Comparison of ENCODE assay signal across 8 cellular contexts in the genomic region with DNA sequence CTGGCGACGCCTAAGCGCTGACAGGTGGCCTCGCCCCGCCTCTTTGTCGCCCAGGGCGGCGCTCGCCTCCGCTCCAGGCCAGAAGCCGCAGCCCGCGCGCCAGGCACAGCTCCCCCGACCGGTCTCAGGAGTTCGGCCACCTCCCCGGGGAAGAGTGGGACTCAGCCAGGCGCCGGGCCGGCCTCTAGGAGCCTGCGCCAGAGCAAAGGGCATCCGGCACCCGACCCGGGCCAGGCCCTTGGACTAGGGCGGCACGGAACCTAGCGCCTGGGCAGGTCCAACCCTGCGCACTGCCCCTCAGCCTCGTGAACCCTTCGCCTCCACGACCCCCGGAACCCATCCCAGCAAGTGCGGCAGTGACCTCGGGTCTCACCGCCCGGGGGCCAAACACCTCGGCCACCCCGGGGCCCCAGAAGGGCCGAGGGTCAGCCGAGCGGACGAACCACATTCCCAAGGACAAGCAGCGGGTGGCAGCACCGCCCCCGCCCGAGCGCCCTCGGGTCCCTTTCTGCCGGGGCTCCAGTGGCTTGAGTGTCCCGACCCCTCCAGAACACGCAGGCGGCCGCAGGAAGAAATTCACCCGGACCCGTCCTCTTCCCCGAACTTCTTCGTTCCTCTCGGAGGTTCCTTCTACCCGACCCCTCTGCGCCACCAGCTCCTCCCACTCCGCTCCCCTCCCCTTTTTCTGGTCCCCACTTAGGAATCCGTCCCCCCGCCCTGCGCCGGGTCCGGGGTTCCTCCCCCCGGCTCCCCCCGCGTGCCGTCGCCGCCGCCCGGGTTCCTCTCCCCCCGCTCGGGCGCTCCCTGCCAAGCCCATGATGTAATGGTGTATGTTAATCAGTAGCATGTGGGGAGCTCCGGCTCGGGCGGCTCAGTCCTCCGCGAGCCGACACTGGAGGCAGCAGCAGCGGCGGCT. TPM values are rescaled to one million over a fixed set of nuclear protein-coding genes. Genes with fewer than 3 reads are reported as not detected.
A peak's percentile ranks its signal among the peaks of the same experiment; 100 is the strongest.
DNase-seq lines count a peak whose midpoint lies in the region; ATAC-seq, FAIRE-seq and TF ChIP-seq lines count a peak whose summit lies in the region.

No MANE protein-coding gene starts in this region.

- H3K36me3 ChIP-seq in Panc1 (ENCODE audit: control insufficient read depth, insufficient read depth, low read length), result no peaks in the 10 kb centered on the region
- H3K36me3 ChIP-seq in stomach, result no peaks in the 10 kb centered on the region

- ATAC-seq in Panc1, result peak; percentile 72

- H3K4me1 ChIP-seq in Panc1 (ENCODE audit: control insufficient read depth, insufficient read depth, low read length) (peaks cover 19% of the 10 kb centered on the region), stomach (peaks cover 0 to 45% (median 37%) of the 10 kb centered on the region in 4 donors)

- H3K27me3 Mint-ChIP-seq in nephron (ENCODE audit: low read depth), result peaks cover 4% of the 10 kb centered on the region

- TF ChIP-seq EP300 in stomach (IDR thresholded peaks at IDR 0.05), result no peak

- no peak for TF ChIP-seq CTCF in D721Med (IDR thresholded peaks at IDR 0.05; ENCODE audit: insufficient read depth, missing control alignments)
- no peak for TF ChIP-seq CTCF in GM20000 (IDR thresholded peaks at IDR 0.05; ENCODE audit: extremely low read depth, missing control alignments)
- TF ChIP-seq CTCF in Panc1 (IDR thresholded peaks at IDR 0.05), result peak; percentile 45
- peak; percentile 17 for TF ChIP-seq CTCF in fibroblast of the aortic adventitia (IDR thresholded peaks at IDR 0.05; ENCODE audit: insufficient read depth, low read length)
- TF ChIP-seq CTCF in nephron (IDR thresholded peaks at IDR 0.05; ENCODE audit: unreplicated experiment in 3 of 3), result peak in 2 of 3 experiments; percentile 15 to 22
- peak in 5 of 7 experiments; percentile 3 to 23 (median 8) for TF ChIP-seq CTCF in stomach (IDR thresholded peaks at IDR 0.05)

- in situ Hi-C loops in Panc1 (cut with HindIII; ENCODE audit: low pct_unique_long_range_greater_than_20kb, low sequenced_read_pairs), result no loop called here

- H3K36me3 Mint-ChIP-seq in nephron (ENCODE audit: low read depth), result peaks cover 7% of the 10 kb centered on the region

- whole genome bisulfite sequencing in stomach, 5 donors, result 0 to 1% (median 1%) methylated on average over 48 to 86 of the region's 86 CpGs

- peak overlapping the region; percentile 48; the same call in 1 of the 2 replicates for H3K27ac ChIP-seq in Panc1 (ENCODE audit: low read length)
- peak overlapping the region; percentile 96 to 100 (median 99) for H3K27ac ChIP-seq in stomach

- peaks cover 27% of the 10 kb centered on the region for H3K4me1 Mint-ChIP-seq in nephron

- H3K9me3 ChIP-seq in Panc1 (ENCODE audit: control insufficient read depth, insufficient read depth, low read depth, low read length), result no peaks in the 10 kb centered on the region
- no peaks in the 10 kb centered on the region for H3K9me3 ChIP-seq in stomach

- DNase-seq in D721Med (ENCODE audit: insufficient read length, low spot score) (peak; percentile 58), GM20000 (ENCODE audit: low spot score) (peak; percentile 94), HPDE6-E6E7 (ENCODE audit: extremely low spot score) (peak; percentile 75), Panc1 (ENCODE audit: low read depth, low spot score) (no peak), fibroblast of the aortic adventitia (ENCODE audit: low read depth) (peak; percentile 89), stomach (peak; percentile 94)
- DNase-seq in activated effector memory CD4-positive, alpha-beta T cell treated with Interleukin-2 at 50 U/mL for 16 hours, result peak; percentile 72

- peak overlapping the region in 2 of 3 experiments; percentile 81 to 94 for H3K27ac Mint-ChIP-seq in nephron

- no peaks in the 10 kb centered on the region for H3K9me3 Mint-ChIP-seq in nephron

- H3K4me3 ChIP-seq in Panc1 (ENCODE audit: low read depth in 2 of 2, low read length in 2 of 2), result peak overlapping the region; percentile 64 to 79
- H3K4me3 ChIP-seq in fibroblast of the aortic adventitia (ENCODE audit: low read depth, low read length), result peak overlapping the region; percentile 80
- H3K4me3 ChIP-seq in stomach, result peak overlapping the region; percentile 73 to 81 (median 77)

- CTCF ChIA-PET in Panc1 (lab: Charles Lee), result interaction anchor here (0.8 kb wide), 1 partner anchor 210 kb away, joined by 4 read pairs; no protein-coding TSS in a partner anchor

- peak overlapping the region; percentile 88 to 91 (median 89) for H3K4me3 Mint-ChIP-seq in nephron

- H3K27me3 ChIP-seq in Panc1 (ENCODE audit: control insufficient read depth, insufficient read depth, low read length), result no peaks in the 10 kb centered on the region
- peaks cover 0 to 24% (median 0%) of the 10 kb centered on the region in 3 donors for H3K27me3 ChIP-seq in stomach

- no peak for FAIRE-seq in D721Med (lab: Jason Lieb, UNC)

- intact Hi-C loops in Panc1 (cut with micrococcal nuclease; ENCODE audit: unreplicated experiment) (loop anchor here (5.0 to 10.0 kb wide), 3 partner anchors 72 to 329 kb away; no protein-coding TSS in a partner anchor), stomach (cut with DNase I; ENCODE audit: low total_unique reads) (no loop called here)

- POLR2A ChIA-PET in Panc1 (lab: Charles Lee), result interaction anchor here (0.6 kb wide), 2 partner anchors 266 to 351 kb away, joined by 5 to 11 read pairs; no protein-coding TSS in a partner anchor

- BruUV-seq in Panc1 (replicated peaks; lab: Mats Ljungman, UMichigan), result no TSS peak

- TF ChIP-seq POLR2A in stomach (IDR thresholded peaks at IDR 0.05), result peak in 1 of 4 donors; percentile 76

RNA-seq across cellular contexts. Expression of a gene that starts 1.4 kb away (rescaled TPM):
- total RNA-seq in Panc1 (2021; ENCODE audit: unreplicated experiment) (15.2 TPM), fibroblast of the aortic adventitia (ENCODE audit: low replicate concordance) (8.6 and 20.1 TPM in 2 replicates), stomach (10 to 100 TPM; 11.6 to 67.4 (median 19.8) TPM)
- 9.0 TPM for polyA plus RNA-seq in Panc1 (2012; ENCODE audit: insufficient read length)
- 10 to 100 TPM in 1 of 3 donors, 1 to 10 TPM in 2; 2.5 to 12.1 (median 5.3) TPM for polyA plus RNA-seq in stomach

RNA-seq across cellular contexts. Expression of a gene that starts 55.8 kb away (rescaled TPM):
- 14.1 TPM for total RNA-seq in Panc1 (2021; ENCODE audit: unreplicated experiment)
- polyA plus RNA-seq in Panc1 (2012; ENCODE audit: insufficient read length), result 10.5 TPM
- 7.0 and 19.7 TPM in 2 replicates for total RNA-seq in fibroblast of the aortic adventitia (ENCODE audit: low replicate concordance)
- 10 to 100 TPM in 4 of 5 donors, 1 to 10 TPM in 1; 8.0 to 30.9 (median 19.1) TPM for total RNA-seq in stomach
- polyA plus RNA-seq in stomach, result 10 to 100 TPM; 11.0 to 13.6 (median 11.0) TPM

Comparison
In these comparisons a context has a peak if more than half of its experiments do, and no peak if none do; other contexts are left out.
1. CTCF ChIP-seq: peak in Panc1 (single experiment), fibroblast of the aortic adventitia (single experiment), nephron (2 of 3) and stomach (5 of 7); none in D721Med (single experiment) and GM20000 (single experiment).
2. Peak in every context shown above with its lines, with median percentiles within 50 percentile points of each other: H3K4me3 ChIP-seq.